In the genomic region with DNA sequence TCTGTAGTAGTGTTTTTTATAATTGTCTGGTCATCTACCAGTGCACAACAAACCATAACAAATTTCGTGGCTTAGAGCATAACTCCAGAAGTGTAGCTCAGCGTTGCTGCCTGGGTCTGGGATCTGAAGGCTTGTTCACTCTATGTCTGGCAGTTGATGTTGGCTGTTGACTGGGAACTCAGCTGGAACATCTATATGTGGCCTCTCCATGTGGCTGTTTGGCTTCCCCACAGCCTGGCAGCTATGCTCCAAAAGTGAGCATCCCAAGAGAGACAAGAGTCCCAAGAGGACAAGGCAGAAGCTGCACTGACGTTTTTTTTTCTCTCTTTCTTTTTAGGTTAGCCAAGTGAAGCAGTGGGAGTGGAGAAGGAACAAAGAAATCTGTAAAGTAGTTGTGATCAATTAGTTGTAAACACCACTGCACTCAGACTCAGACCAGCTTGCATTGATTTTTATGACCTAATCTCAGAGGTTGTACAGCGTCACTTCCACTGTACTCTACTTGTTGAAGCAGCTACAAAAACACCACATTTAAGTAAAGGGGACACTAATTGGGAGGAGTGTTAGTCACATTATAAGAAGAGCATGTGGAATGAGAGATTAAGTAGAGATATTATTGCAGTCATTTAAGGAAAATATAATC, we compare ENCODE assay signal across 18 cellular contexts. TPM values are rescaled to one million over a fixed set of nuclear protein-coding genes. Genes with fewer than 3 reads are reported as not detected.
A peak's percentile ranks its signal among the peaks of the same experiment; 100 is the strongest.
DNase-seq lines count a peak whose midpoint lies in the region; ATAC-seq and TF ChIP-seq lines count a peak whose summit lies in the region.
"Had no signal": no experiment of that assay in that cellular context is flagged by ENCODE, and none has a peak within 500 bp of the region (broad histone marks: within the 10 kb centered on the region; RNA-seq: fewer than 3 reads in every experiment).

No MANE protein-coding gene starts in this region.

- no peaks in the 10 kb centered on the region for H3K36me3 ChIP-seq in tibial artery
- H3K36me3 ChIP-seq: esophagus muscularis mucosa, vagina had no signal

- DNase-seq in NCI-H748 (lab: John Stamatoyannopoulos, UW; ENCODE audit: unreplicated experiment) (peak; percentile 2), NCI-H748 treated with DMSO at 0.1 percent for 48 hours (lab: John Stamatoyannopoulos, UW) (no peak), OCI-M1 (lab: John Stamatoyannopoulos, UW) (peak; percentile 31), left kidney (ENCODE audit: low read depth, low spot score) (peak; percentile 33), tibial artery (peak in 1 of 2 donors; percentile 27), HT-29 (ENCODE audit: low spot score) (no peak)
- DNase-seq: activated effector memory CD4-positive, alpha-beta T cell treated with anti-CD3 and anti-CD28 coated beads, Interleukin-2, amount 50 U/mL, for 16 hours; aorta; H9; NK-92 treated with Interleukin-12 subunit alpha and Interleukin-12 subunit beta, amount 100 ng/mL, for 24 hours; stimulated activated naive CD4-positive, alpha-beta T cell treated with Interleukin-2 at 50 U/mL for 16 hours had no signal

- peak overlapping the region; percentile 45 to 89 for H3K27ac ChIP-seq in tibial artery
- H3K27ac ChIP-seq: esophagus muscularis mucosa, vagina, VCaP had no signal

- H3K4me1 ChIP-seq in tibial artery: peaks cover 0 to 17% (median 4%) of the 10 kb centered on the region in 4 donors

- H3K9me3 ChIP-seq in tibial artery: no peaks in the 10 kb centered on the region
- H3K9me3 ChIP-seq: esophagus muscularis mucosa, vagina had no signal

- ATAC-seq in GM19452 (IDR thresholded peaks at IDR 0.05; ENCODE audit: unreplicated experiment): no peak
- no peak for ATAC-seq in GM21447 (IDR thresholded peaks at IDR 0.05; ENCODE audit: unreplicated experiment)
- ATAC-seq: left lobe of liver, SK-N-SH treated with all-trans-retinoic acid at 6 μM for 48 hours had no signal

- intact Hi-C loops in tibial artery (cut with DNase I; ENCODE audit: low total_unique reads): no loop called here

- no peaks in the 10 kb centered on the region for H3K27me3 ChIP-seq in tibial artery
- H3K27me3 ChIP-seq: vagina had no signal

- no peak for TF ChIP-seq CTCF in tibial artery (IDR thresholded peaks at IDR 0.05)

- no peak overlapping the region for H3K4me3 ChIP-seq in tibial artery
- H3K4me3 ChIP-seq: esophagus muscularis mucosa, vagina had no signal

RNA-seq across cellular contexts. Expression of a gene that starts 2.5 kb away (rescaled TPM):
- total RNA-seq in HT-29 (2014; rRNA removed; shearing (Covaris generic)): 1.7 TPM in 2 replicates

RNA-seq across cellular contexts. Expression of a gene that starts 11.3 kb away (rescaled TPM):
- 10.4 and 12.4 TPM in 2 replicates for total RNA-seq in HT-29 (2014; rRNA removed; shearing (Covaris generic))

Comparison
In these comparisons a context has a peak if more than half of its experiments do, and no peak if none do; other contexts are left out.
1. DNase-seq: peak in NCI-H748 (single experiment), OCI-M1 (single experiment) and left kidney (single experiment); none in NCI-H748 treated with DMSO at 0.1 percent for 48 hours (single experiment) and HT-29 (single experiment).